In genomic region chr3:143769663-143770062, GRCh38 we compare ENCODE assay signal across 18 cellular contexts.
A peak's percentile ranks its signal among the peaks of the same experiment; 100 is the strongest.
DNase-seq lines count a peak whose midpoint lies in the region; ATAC-seq and TF ChIP-seq lines count a peak whose summit lies in the region.
"Had no signal": no experiment of that assay in that cellular context is flagged by ENCODE, and none has a peak within 500 bp of the region (broad histone marks: within the 10 kb centered on the region; RNA-seq: fewer than 3 reads in every experiment).

No MANE protein-coding gene starts in this region.

- no TSS peak for BruUV-seq in PC-3 (replicated peaks; lab: Mats Ljungman, UMichigan)

- H3K4me3 ChIP-seq in PC-3 (ENCODE audit: low read length) (no peak overlapping the region), fibroblast of pulmonary artery (replicated peaks; ENCODE audit: low read depth, low read length) (no peak overlapping the region)
- H3K4me3 ChIP-seq: pancreas, spleen had no signal

- H3K4me2 ChIP-seq in PC-3 (ENCODE audit: low read length): no peak overlapping the region

- H3K4me1 ChIP-seq in PC-3 (ENCODE audit: insufficient read depth, low read length): peaks cover 5% of the 10 kb centered on the region; the same call in 1 of the 2 replicates
- H3K4me1 ChIP-seq: pancreas had no signal

- intact Hi-C loops in left ventricle myocardium superior (cut with micrococcal nuclease): no loop called here
- intact Hi-C loops in Right ventricle myocardium inferior (cut with DNase I): no loop called here
- intact Hi-C loops in PC-3 (cut with micrococcal nuclease): loop anchor here (10.0 kb wide), 3 partner anchors 115 to 645 kb away; no protein-coding TSS in a partner anchor
- intact Hi-C loops in activated naive CD4-positive, alpha-beta T cell treated with anti-CD3 and anti-CD28 coated beads for 36 hours (cut with micrococcal nuclease): no loop called here

- no peaks in the 10 kb centered on the region for H4K20me1 ChIP-seq in PC-3 (ENCODE audit: low read length)

- no peak overlapping the region for H3K9ac ChIP-seq in PC-3 (ENCODE audit: low read length)

- ATAC-seq in left ventricle myocardium superior (peak; percentile 43), Right ventricle myocardium inferior (no peak), PC-3 (peak; percentile 80), HG03378 (IDR thresholded peaks at IDR 0.05; ENCODE audit: unreplicated experiment) (no peak), GM21619 (IDR thresholded peaks at IDR 0.05; ENCODE audit: unreplicated experiment) (no peak)
- ATAC-seq: activated T-helper 17 cell treated with anti-CD3 and anti-CD28 coated beads, Interleukin-2, amount 50 U/mL, for 72 hours; Panc1 had no signal

- H2AFZ ChIP-seq in PC-3 (ENCODE audit: low read length): no peak overlapping the region

- TF ChIP-seq CTCF in PC-3 (conservative IDR thresholded peaks at IDR 0.05; ENCODE audit: low read depth, low read length) (no peak), fibroblast of pulmonary artery (IDR thresholded peaks at IDR 0.05; ENCODE audit: low read length, missing control alignments) (no peak)

- H3K36me3 ChIP-seq in PC-3 (ENCODE audit: low read depth, low read length): no peaks in the 10 kb centered on the region
- H3K36me3 ChIP-seq: pancreas had no signal

- POLR2A ChIA-PET in PC-3 (lab: Charles Lee; ENCODE audit: unreplicated experiment): no interaction called here

- H3F3A ChIP-seq in PC-3 (ENCODE audit: low read length, unreplicated experiment): no peaks in the 10 kb centered on the region

- no peaks in the 10 kb centered on the region for H3K9me2 ChIP-seq in PC-3 (replicated peaks; ENCODE audit: low read length)

- no peaks in the 10 kb centered on the region for H3K9me3 ChIP-seq in PC-3 (ENCODE audit: low read length)
- H3K9me3 ChIP-seq: pancreas, spleen had no signal

- H3K4me3 Mint-ChIP-seq in activated naive CD4-positive, alpha-beta T cell treated with anti-CD3 and anti-CD28 coated beads for 36 hours: no peak overlapping the region
- H3K4me3 Mint-ChIP-seq: activated T-helper 17 cell treated with anti-CD3 and anti-CD28 coated beads, Interleukin-2, amount 50 U/mL, for 72 hours; stimulated activated naive CD8-positive, alpha-beta T cell treated with anti-CD3 and anti-CD28 coated beads, Interleukin-15, Interleukin-2, amounts not matched to agents 100 ng/mL and 50 ng/mL, for 24 hours had no signal

- H3K27me3 ChIP-seq in PC-3 (ENCODE audit: low read length): no peaks in the 10 kb centered on the region
- H3K27me3 ChIP-seq: pancreas, spleen had no signal

- no peak overlapping the region for H3K27ac Mint-ChIP-seq in activated naive CD4-positive, alpha-beta T cell treated with anti-CD3 and anti-CD28 coated beads for 36 hours
- H3K27ac Mint-ChIP-seq: activated T-helper 17 cell treated with anti-CD3 and anti-CD28 coated beads, Interleukin-2, amount 50 U/mL, for 72 hours; stimulated activated naive CD8-positive, alpha-beta T cell treated with anti-CD3 and anti-CD28 coated beads, Interleukin-15, Interleukin-2, amounts not matched to agents 100 ng/mL and 50 ng/mL, for 24 hours had no signal

- DNase-seq in left ventricle myocardium superior (no peak), Right ventricle myocardium inferior (ENCODE audit: missing footprints) (no peak), PC-3 (no peak), fibroblast of pulmonary artery (ENCODE audit: low read depth) (peak; percentile 75), EL (no peak)
- no peak for DNase-seq in activated naive CD4-positive, alpha-beta T cell treated with anti-CD3 and anti-CD28 coated beads for 36 hours
- DNase-seq: activated CD8-positive, alpha-beta memory T cell treated with anti-CD3 and anti-CD28 coated beads for 24 hours; amygdala; hypothalamus; NCI-H1417 treated with DMSO at 0.1 percent for 48 hours; pancreas; spleen had no signal

- no peaks in the 10 kb centered on the region for H3K79me2 ChIP-seq in PC-3 (ENCODE audit: low read length)

- H3K4me1 Mint-ChIP-seq in activated naive CD4-positive, alpha-beta T cell treated with anti-CD3 and anti-CD28 coated beads for 36 hours (ENCODE audit: low read depth): peaks cover 2% of the 10 kb centered on the region

- H3K9me3 Mint-ChIP-seq in activated naive CD4-positive, alpha-beta T cell treated with anti-CD3 and anti-CD28 coated beads for 36 hours: no peaks in the 10 kb centered on the region
- H3K9me3 Mint-ChIP-seq: activated T-helper 17 cell treated with anti-CD3 and anti-CD28 coated beads, Interleukin-2, amount 50 U/mL, for 72 hours; stimulated activated naive CD8-positive, alpha-beta T cell treated with anti-CD3 and anti-CD28 coated beads, Interleukin-15, Interleukin-2, amounts not matched to agents 100 ng/mL and 50 ng/mL, for 24 hours had no signal

- H3K27me3 Mint-ChIP-seq in activated naive CD4-positive, alpha-beta T cell treated with anti-CD3 and anti-CD28 coated beads for 36 hours (ENCODE audit: low read depth): no peaks in the 10 kb centered on the region
- H3K27me3 Mint-ChIP-seq: activated T-helper 17 cell treated with anti-CD3 and anti-CD28 coated beads, Interleukin-2, amount 50 U/mL, for 72 hours; stimulated activated naive CD8-positive, alpha-beta T cell treated with anti-CD3 and anti-CD28 coated beads, Interleukin-15, Interleukin-2, amounts not matched to agents 100 ng/mL and 50 ng/mL, for 24 hours had no signal

- no peaks in the 10 kb centered on the region for H3K36me3 Mint-ChIP-seq in activated naive CD4-positive, alpha-beta T cell treated with anti-CD3 and anti-CD28 coated beads for 36 hours (ENCODE audit: low read depth)

- no peak overlapping the region for H3K27ac ChIP-seq in PC-3 (ENCODE audit: low read length)
- H3K27ac ChIP-seq: epithelial cell of prostate, pancreas, spleen had no signal

- CTCF ChIA-PET in PC-3 (lab: Charles Lee): no interaction called here
- CTCF ChIA-PET in activated naive CD4-positive, alpha-beta T cell treated with anti-CD3 and anti-CD28 coated beads for 36 hours (lab: Charles Lee): interaction anchor here (0.6 kb wide), 1 partner anchor 491 kb away, joined by 5 read pairs; no protein-coding TSS in a partner anchor

Comparison
In these comparisons a context has a peak if more than half of its experiments do, and no peak if none do; other contexts are left out.
1. ATAC-seq: peak in left ventricle myocardium superior (single experiment) and PC-3 (single experiment); none in Right ventricle myocardium inferior (single experiment), HG03378 (single experiment) and GM21619 (single experiment).